ENCODE assay signal across 7 cellular contexts in the genomic region with DNA sequence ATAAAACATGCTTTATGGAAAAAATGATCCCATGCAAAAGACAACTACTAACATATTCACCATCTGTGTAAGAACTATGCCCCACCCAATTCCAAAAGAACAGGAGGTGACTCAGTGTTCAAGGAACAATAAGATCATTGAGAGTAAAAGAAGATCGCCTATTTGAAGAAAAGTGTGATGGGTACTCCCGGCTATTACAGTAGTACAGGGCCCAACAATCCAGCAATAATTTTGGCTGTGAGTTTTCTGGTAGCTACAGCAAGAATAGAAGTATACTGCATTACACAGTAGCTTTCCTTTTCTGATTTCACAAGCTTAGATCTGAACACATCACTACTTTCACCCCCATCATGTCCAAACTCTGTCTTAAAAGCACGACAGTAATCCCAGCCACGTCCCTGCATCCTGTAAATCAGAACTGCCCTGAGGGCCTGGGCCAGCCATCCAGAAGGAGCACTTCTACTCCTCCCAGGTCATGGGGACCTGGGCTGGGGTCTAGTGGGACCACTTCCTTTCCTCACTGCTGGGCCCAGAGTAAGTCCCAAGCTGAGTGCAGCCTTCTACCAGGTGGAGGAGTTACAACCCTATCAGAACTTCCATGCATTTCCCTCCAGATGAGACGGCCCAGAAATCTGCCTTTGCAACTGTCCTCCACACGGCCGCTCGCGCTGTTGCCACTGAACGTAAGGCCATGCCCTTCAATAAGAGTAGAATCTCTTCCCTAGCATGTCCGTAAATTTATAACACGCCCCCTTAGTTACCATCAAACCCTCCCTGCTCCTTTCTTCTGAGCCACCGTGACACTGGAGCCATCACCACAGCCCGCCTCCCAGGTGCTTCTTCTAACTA. TPM values are rescaled to one million over a fixed set of nuclear protein-coding genes. Genes with fewer than 3 reads are reported as not detected.
DNase-seq lines count a peak whose midpoint lies in the region; ATAC-seq lines count a peak whose summit lies in the region.

No MANE protein-coding gene starts in this region.

- peaks cover 63% of the 10 kb centered on the region for H3K4me1 Mint-ChIP-seq in T-helper 17 cell

- peak overlapping the region; percentile 100 for H3K27ac Mint-ChIP-seq in T-helper 17 cell

- no peaks in the 10 kb centered on the region for H3K27me3 Mint-ChIP-seq in T-helper 17 cell

- ATAC-seq in T-helper 17 cell = peak; percentile 12
- ATAC-seq in HG02588 (IDR thresholded peaks at IDR 0.05; ENCODE audit: unreplicated experiment) = no peak

- DNase-seq in HT-29 (ENCODE audit: low spot score) (peak; percentile 90), T-helper 17 cell (no peak), fibroblast of peridontal ligament (ENCODE audit: extremely low read depth) (peak; percentile 77), skeletal muscle cell (ENCODE audit: low read depth) (peak; percentile 49), cerebellar nuclear complex (lab: John Stamatoyannopoulos, UW) (no peak), GOT3 (lab: John Stamatoyannopoulos, UW) (no peak)

- H3K4me3 ChIP-seq in skeletal muscle cell (ENCODE audit: low read depth, low read length) = no peak overlapping the region

- peak overlapping the region; percentile 85 for H3K4me3 Mint-ChIP-seq in T-helper 17 cell

- H3K36me3 Mint-ChIP-seq in T-helper 17 cell (ENCODE audit: low read depth) = no peaks in the 10 kb centered on the region

- H3K9me3 ChIP-seq in T-helper 17 cell (ENCODE audit: control insufficient read depth, low read length, poor library complexity, severe bottlenecking) = no peaks in the 10 kb centered on the region

RNA-seq across cellular contexts. Expression of a gene that starts 7.9 kb away (rescaled TPM):
- total RNA-seq in HT-29 (2014; rRNA removed; shearing (Covaris generic)) = 75.4 and 76.4 TPM in 2 replicates
- 100 to 1,000 TPM; 104 to 113 TPM for total RNA-seq in T-helper 17 cell

RNA-seq across cellular contexts. Expression of a gene that starts 35.0 kb away (rescaled TPM):
- total RNA-seq in HT-29 (2014; rRNA removed; shearing (Covaris generic)) = 12.4 and 15.5 TPM in 2 replicates
- 10 to 100 TPM; 12.4 to 15.0 TPM for total RNA-seq in T-helper 17 cell

Comparison
In these comparisons a context has a peak if more than half of its experiments do, and no peak if none do; other contexts are left out.
1. DNase-seq: peak in HT-29 (single experiment), fibroblast of peridontal ligament (single experiment) and skeletal muscle cell (single experiment); none in T-helper 17 cell (0 of 3), cerebellar nuclear complex (0 of 2) and GOT3 (single experiment).